ENCODE assay signal across 11 cellular contexts in the genomic region with DNA sequence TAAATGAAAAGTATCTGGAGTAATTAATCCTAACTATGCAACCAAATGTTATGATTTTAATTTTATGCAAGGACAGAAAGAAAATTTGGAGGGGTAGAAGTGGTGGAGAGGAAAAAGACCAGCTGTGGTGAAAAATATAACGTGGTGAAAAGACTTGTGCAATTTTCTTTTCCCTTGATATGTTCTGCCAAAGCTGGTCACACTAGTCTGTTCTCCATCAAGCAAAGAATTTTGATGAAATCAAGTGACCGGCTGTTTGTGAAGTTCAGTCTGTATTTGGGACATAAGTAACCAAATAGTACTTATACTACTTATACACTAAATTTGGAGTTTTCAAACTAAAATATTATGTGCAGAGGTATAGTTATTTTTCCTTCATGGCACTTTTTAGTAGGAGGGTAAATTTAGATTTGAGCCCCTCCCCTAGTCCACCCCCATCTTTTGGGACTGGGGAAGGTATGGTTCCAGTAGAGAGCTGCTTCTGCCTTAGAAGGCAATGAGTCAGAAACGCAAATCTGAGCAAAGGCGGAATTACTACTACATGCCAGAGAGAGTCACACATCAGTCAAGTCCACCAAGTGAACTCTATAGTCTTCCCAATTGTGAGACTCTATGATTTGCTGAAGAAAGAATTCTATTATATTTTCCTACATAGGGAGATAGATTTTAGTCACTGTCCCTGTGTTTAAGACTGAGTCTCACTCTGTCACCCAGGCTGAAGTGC.
A peak's percentile ranks its signal among the peaks of the same experiment; 100 is the strongest.
DNase-seq lines count a peak whose midpoint lies in the region; ATAC-seq, FAIRE-seq and TF ChIP-seq lines count a peak whose summit lies in the region.
"Had no signal": no experiment of that assay in that cellular context is flagged by ENCODE, and none has a peak within 500 bp of the region (broad histone marks: within the 10 kb centered on the region; RNA-seq: fewer than 3 reads in every experiment).

No MANE protein-coding gene starts in this region.

- H3K4me3 ChIP-seq in Karpas-422 (ENCODE audit: low read length) (no peak overlapping the region), K562 (no peak overlapping the region), mesendoderm (ENCODE audit: low read length) (no peak overlapping the region)
- H3K4me3 ChIP-seq: SJSA1 had no signal

- no peak overlapping the region for H3K56ac ChIP-seq in mesendoderm (ENCODE audit: low read length)

- H3K27ac ChIP-seq in Karpas-422 (ENCODE audit: low read length) (no peak overlapping the region), K562 (ENCODE audit: extremely low read depth, low read depth, low read length) (no peak overlapping the region), mesendoderm (ENCODE audit: low read depth, low read length) (no peak overlapping the region)
- H3K27ac ChIP-seq: C4-2B, SJSA1, WERI-Rb-1 had no signal

- ATAC-seq in K562 (peak; percentile 55; the same call in 2 of the 3 replicates), GM19351 (IDR thresholded peaks at IDR 0.05; ENCODE audit: unreplicated experiment) (no peak)

- peak overlapping the region; percentile 6; the same call in 1 of the 2 replicates for H2AFZ ChIP-seq in Karpas-422 (ENCODE audit: low read length)
- H2AFZ ChIP-seq in K562 (ENCODE audit: low read depth, low read length) = no peak overlapping the region

- no peaks in the 10 kb centered on the region for H3K79me1 ChIP-seq in mesendoderm (ENCODE audit: low read length)

- POLR2A ChIA-PET in K562 (lab: Yijun Ruan, JAX) = interaction anchor here (0.6 to 1.1 kb wide), 4 partner anchors 12 to 203 kb away, joined by 3 read pairs; no protein-coding TSS in a partner anchor

- no peak overlapping the region for H2BK15ac ChIP-seq in mesendoderm (replicated peaks; ENCODE audit: low read depth)

- no peak for TF ChIP-seq CTCF in K562 (IDR thresholded peaks at IDR 0.05 in 2 of 3, conservative IDR thresholded peaks at IDR 0.05 in 1 of 3; ENCODE audit: insufficient read depth in 2 of 3, low read depth in 1 of 3, low read length in 3 of 3)

- in situ Hi-C loops in K562 (cut with MboI) = no loop called here

- no peak overlapping the region for H2AK5ac ChIP-seq in mesendoderm (ENCODE audit: low read length)

- no TSS peak for BruUV-seq in K562 (replicated peaks; lab: Mats Ljungman, UMichigan)

- DNase-seq in GM03348 (ENCODE audit: low spot score) (peak; percentile 17), Karpas-422 (peak; percentile 54), K562 (ENCODE audit: extremely low read depth in 1 of 4, low spot score in 3 of 4) (peak in 1 of 4 experiments; percentile 6), mesendoderm (peak; percentile 8), globus pallidus (ENCODE audit: low spot score) (no peak), NCI-H2081 treated with DMSO at 0.1 percent for 48 hours (lab: John Stamatoyannopoulos, UW) (no peak), SK-N-DZ (ENCODE audit: low spot score) (no peak)

- H3K4me2 ChIP-seq in Karpas-422 (ENCODE audit: low read depth, low read length, poor library complexity, severe bottlenecking) = no peak overlapping the region
- H3K4me2 ChIP-seq in K562 (ENCODE audit: insufficient read depth, low read length) = no peak overlapping the region
- H3K4me2 ChIP-seq in mesendoderm (ENCODE audit: low read length) = no peak overlapping the region

- intact Hi-C loops in K562 (cut with micrococcal nuclease) = loop anchor here (1.0 to 10.0 kb wide), 4 partner anchors 170 to 388 kb away; no protein-coding TSS in a partner anchor

- no peak overlapping the region for H4K5ac ChIP-seq in mesendoderm (ENCODE audit: low read length)

- TF ChIP-seq POLR2A in K562 (conservative IDR thresholded peaks at IDR 0.05) = no peak

- no peak for FAIRE-seq in K562 (lab: Jason Lieb, UNC)

- H2BK120ac ChIP-seq in mesendoderm (ENCODE audit: low read depth, low read length) = no peak overlapping the region

- no peaks in the 10 kb centered on the region for H3K9me2 ChIP-seq in Karpas-422 (replicated peaks; ENCODE audit: insufficient read depth, low read length)

- CTCF ChIA-PET in K562 (lab: Yijun Ruan, JAX; ENCODE audit: low intra/inter-chr PET ratio) = interaction anchor here (0.7 to 1.6 kb wide), 2 partner anchors 169 to 208 kb away, joined by 3 to 4 read pairs; no protein-coding TSS in a partner anchor

- H3K79me2 ChIP-seq in Karpas-422 (ENCODE audit: low read length) (no peaks in the 10 kb centered on the region), K562 (ENCODE audit: control insufficient read depth, insufficient read depth, low read length) (no peaks in the 10 kb centered on the region), mesendoderm (ENCODE audit: control insufficient read depth, insufficient read depth, low read length) (no peaks in the 10 kb centered on the region)

- no peak overlapping the region for H3K9ac ChIP-seq in Karpas-422 (ENCODE audit: low read length)
- H3K9ac ChIP-seq in K562 (ENCODE audit: insufficient read depth in 1 of 2, low read depth in 2 of 2, low read length in 2 of 2) = no peak overlapping the region
- H3K9ac ChIP-seq in mesendoderm (ENCODE audit: low read length) = no peak overlapping the region

- WGBS in K562 (ENCODE audit: insufficient coverage, low coverage, missing lambda C conversion rate) = 65% methylated on average over 3 of the region's 4 CpGs
- WGBS in mesendoderm (ENCODE audit: extremely low coverage, insufficient coverage, low lambda C conversion rate) = 100% methylated on average over 1 of the region's 4 CpGs

- H3K4ac ChIP-seq in mesendoderm (ENCODE audit: low read depth, low read length) = no peak overlapping the region

- no peak overlapping the region for H4K8ac ChIP-seq in mesendoderm (ENCODE audit: low read depth, low read length)

- no peak overlapping the region for H3K23ac ChIP-seq in mesendoderm (ENCODE audit: low read length)

- TF ChIP-seq EP300 in K562 (IDR thresholded peaks at IDR 0.05; ENCODE audit: low read length) = no peak

- no peak for TF ChIP-seq RAD21 in K562 (CRISPR knock-in tag; conservative IDR thresholded peaks at IDR 0.05 in 1 of 2, IDR thresholded peaks at IDR 0.05 in 1 of 2)

- no peak overlapping the region for H2BK5ac ChIP-seq in mesendoderm (ENCODE audit: low read length)

- no peaks in the 10 kb centered on the region for H3K27me3 ChIP-seq in Karpas-422 (ENCODE audit: low read length)
- H3K27me3 ChIP-seq in K562 (ENCODE audit: control insufficient read depth in 2 of 2, insufficient read depth in 2 of 2, low read length in 2 of 2) = no peaks in the 10 kb centered on the region
- no peaks in the 10 kb centered on the region for H3K27me3 ChIP-seq in mesendoderm (ENCODE audit: insufficient read depth, low read length, poor library complexity)
- H3K27me3 ChIP-seq: SJSA1 had no signal

- no peaks in the 10 kb centered on the region for H3K9me1 ChIP-seq in K562 (ENCODE audit: control insufficient read depth, insufficient read depth, low read length)

- peaks cover 49% of the 10 kb centered on the region for H3K4me1 ChIP-seq in Karpas-422 (ENCODE audit: low read length)
- H3K4me1 ChIP-seq in K562 (replicated peaks in 1 of 2; ENCODE audit: control insufficient read depth in 2 of 2, insufficient read depth in 2 of 2, low read length in 2 of 2) = no peaks in the 10 kb centered on the region
- H3K4me1 ChIP-seq in mesendoderm (ENCODE audit: control insufficient read depth, low read depth, low read length) = no peaks in the 10 kb centered on the region

- H3K36me3 ChIP-seq in Karpas-422 (ENCODE audit: insufficient read depth, low read length) = no peaks in the 10 kb centered on the region
- no peaks in the 10 kb centered on the region; the same call in 2 of the 3 replicates for H3K36me3 ChIP-seq in K562 (ENCODE audit: control insufficient read depth, insufficient read depth, low read length)
- no peaks in the 10 kb centered on the region for H3K36me3 ChIP-seq in mesendoderm (ENCODE audit: control insufficient read depth, insufficient read depth, low read length)
- H3K36me3 ChIP-seq: SJSA1, WERI-Rb-1 had no signal

- H3K9me3 ChIP-seq in Karpas-422 (ENCODE audit: low read length) (no peaks in the 10 kb centered on the region), K562 (replicated peaks; ENCODE audit: control insufficient read depth, insufficient read depth, low read depth, low read length) (no peaks in the 10 kb centered on the region)
- H3K9me3 ChIP-seq: SJSA1 had no signal

- H4K20me1 ChIP-seq in Karpas-422 (ENCODE audit: insufficient read depth, low read depth, low read length) (no peaks in the 10 kb centered on the region), K562 (replicated peaks; ENCODE audit: control insufficient read depth, insufficient read depth, low read length) (no peaks in the 10 kb centered on the region)

- no peak overlapping the region for H3K18ac ChIP-seq in mesendoderm (ENCODE audit: low read length)

TF ChIP-seq in K562, 482 proteins besides CTCF, POLR2A, EP300 and RAD21 (continues in another document):
- TF ChIP-seq, protein P1, sequence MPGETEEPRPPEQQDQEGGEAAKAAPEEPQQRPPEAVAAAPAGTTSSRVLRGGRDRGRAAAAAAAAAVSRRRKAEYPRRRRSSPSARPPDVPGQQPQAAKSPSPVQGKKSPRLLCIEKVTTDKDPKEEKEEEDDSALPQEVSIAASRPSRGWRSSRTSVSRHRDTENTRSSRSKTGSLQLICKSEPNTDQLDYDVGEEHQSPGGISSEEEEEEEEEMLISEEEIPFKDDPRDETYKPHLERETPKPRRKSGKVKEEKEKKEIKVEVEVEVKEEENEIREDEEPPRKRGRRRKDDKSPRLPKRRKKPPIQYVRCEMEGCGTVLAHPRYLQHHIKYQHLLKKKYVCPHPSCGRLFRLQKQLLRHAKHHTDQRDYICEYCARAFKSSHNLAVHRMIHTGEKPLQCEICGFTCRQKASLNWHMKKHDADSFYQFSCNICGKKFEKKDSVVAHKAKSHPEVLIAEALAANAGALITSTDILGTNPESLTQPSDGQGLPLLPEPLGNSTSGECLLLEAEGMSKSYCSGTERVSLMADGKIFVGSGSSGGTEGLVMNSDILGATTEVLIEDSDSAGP (CRISPR knock-in tag; IDR thresholded peaks at IDR 0.05) = no peak
- TF ChIP-seq PCBP2 (IDR thresholded peaks at IDR 0.05; ENCODE audit: low read depth, low read length, poor library complexity, severe bottlenecking) (no peak), ZNF224 (CRISPR knock-in tag; IDR thresholded peaks at IDR 0.05) (no peak), DPF2 (IDR thresholded peaks at IDR 0.05) (no peak), NELFE (IDR thresholded peaks at IDR 0.05; ENCODE audit: insufficient read depth, insufficient read length) (no peak), KLF13 (tag; IDR thresholded peaks at IDR 0.05; ENCODE audit: borderline replicate concordance, low read depth) (no peak)

Comparison
In these comparisons a context has a peak if more than half of its experiments do, and no peak if none do; other contexts are left out.
1. DNase-seq: peak in GM03348 (single experiment), Karpas-422 (single experiment) and mesendoderm (single experiment); none in globus pallidus (single experiment), NCI-H2081 treated with DMSO at 0.1 percent for 48 hours (single experiment) and SK-N-DZ (single experiment).